ENCODE assay signal across 9 cellular contexts in genomic region chr10:101781984-101782810, GRCh38. TPM values are rescaled to one million over a fixed set of nuclear protein-coding genes. Genes with fewer than 3 reads are reported as not detected.
DNase-seq lines count a peak whose midpoint lies in the region; ATAC-seq and TF ChIP-seq lines count a peak whose summit lies in the region.
"Had no signal": no experiment of that assay in that cellular context is flagged by ENCODE, and none has a peak within 500 bp of the region (broad histone marks: within the 10 kb centered on the region; RNA-seq: fewer than 3 reads in every experiment).

No MANE protein-coding gene starts in this region.

- ATAC-seq in sciatic nerve (no peak), GM18858 (IDR thresholded peaks at IDR 0.05; ENCODE audit: unreplicated experiment) (no peak)

- H3K9me3 Mint-ChIP-seq in activated T-cell treated with anti-CD3 and anti-CD28 coated beads, Interleukin-2, amount 50 U/mL, for 24 hours, result no peaks in the 10 kb centered on the region
- no peaks in the 10 kb centered on the region for H3K9me3 Mint-ChIP-seq in activated naive CD8-positive, alpha-beta T cell (ENCODE audit: low read depth)

- TF ChIP-seq CTCF in kidney epithelial cell (IDR thresholded peaks at IDR 0.05; ENCODE audit: insufficient read depth, low read length, poor library complexity, severe bottlenecking), result no peak
- TF ChIP-seq CTCF in transverse colon (IDR thresholded peaks at IDR 0.05), result no peak

- 49% methylated on average over 17 of the region's 17 CpGs; no CpG with 5 or more reads in 1 of the 2 donors for WGBS in transverse colon (ENCODE audit: low coverage in 1 of 2), 2 donors

- peak overlapping the region; percentile 67 for H3K4me3 ChIP-seq in kidney epithelial cell (ENCODE audit: low read depth, low read length)
- peak overlapping the region in 3 of 4 donors; percentile 43 to 60 (median 58) for H3K4me3 ChIP-seq in transverse colon

- H3K27ac ChIP-seq in transverse colon, result peak overlapping the region in 1 of 4 donors; percentile 69

- TF ChIP-seq POLR2A in transverse colon (IDR thresholded peaks at IDR 0.05), result no peak

- peaks cover 25 to 55% (median 42%) of the 10 kb centered on the region in 4 donors for H3K4me1 ChIP-seq in transverse colon

- intact Hi-C loops in transverse colon (cut with DNase I; ENCODE audit: low total_unique reads) (no loop called here), sciatic nerve (cut with DNase I) (no loop called here)

- peak overlapping the region; percentile 99 for H3K27ac Mint-ChIP-seq in activated T-cell treated with anti-CD3 and anti-CD28 coated beads, Interleukin-2, amount 50 U/mL, for 24 hours
- H3K27ac Mint-ChIP-seq in activated naive CD8-positive, alpha-beta T cell, result peak overlapping the region; percentile 99

- in situ Hi-C loops in transverse colon (cut with MboI; ENCODE audit: low pct_ligation_motif_present in 1 of 4, low pct_unique_long_range_greater_than_20kb in 1 of 4, low sequenced_read_pairs in 3 of 4), result loop anchor here in 3 of 4 donors (10.0 kb wide), 1 partner anchor 177 kb away; no protein-coding TSS in a partner anchor

- peak overlapping the region; percentile 100 for H3K4me3 Mint-ChIP-seq in activated T-cell treated with anti-CD3 and anti-CD28 coated beads, Interleukin-2, amount 50 U/mL, for 24 hours
- peak overlapping the region; percentile 100 for H3K4me3 Mint-ChIP-seq in activated naive CD8-positive, alpha-beta T cell

- H3K27me3 ChIP-seq in kidney epithelial cell (ENCODE audit: control insufficient read depth, insufficient read depth, low read length) (peaks cover 25% of the 10 kb centered on the region), transverse colon (peaks cover 18% of the 10 kb centered on the region)

- peaks cover 20% of the 10 kb centered on the region for H3K27me3 Mint-ChIP-seq in activated T-cell treated with anti-CD3 and anti-CD28 coated beads, Interleukin-2, amount 50 U/mL, for 24 hours
- peaks cover 16% of the 10 kb centered on the region for H3K27me3 Mint-ChIP-seq in activated naive CD8-positive, alpha-beta T cell

- H3K4me1 Mint-ChIP-seq in activated T-cell treated with anti-CD3 and anti-CD28 coated beads, Interleukin-2, amount 50 U/mL, for 24 hours (ENCODE audit: low read depth), result peaks cover 64% of the 10 kb centered on the region
- peaks cover 54% of the 10 kb centered on the region for H3K4me1 Mint-ChIP-seq in activated naive CD8-positive, alpha-beta T cell (ENCODE audit: low read depth)

- no peaks in the 10 kb centered on the region for H3K36me3 ChIP-seq in kidney epithelial cell (ENCODE audit: control insufficient read depth, insufficient read depth, low read length)
- H3K36me3 ChIP-seq in transverse colon, result peaks cover 0 to 22% (median 9%) of the 10 kb centered on the region in 4 donors

- peaks cover 92% of the 10 kb centered on the region for H3K36me3 Mint-ChIP-seq in activated T-cell treated with anti-CD3 and anti-CD28 coated beads, Interleukin-2, amount 50 U/mL, for 24 hours (ENCODE audit: low read depth)
- peaks cover 20% of the 10 kb centered on the region for H3K36me3 Mint-ChIP-seq in activated naive CD8-positive, alpha-beta T cell

- DNase-seq in activated T-cell treated with anti-CD3 and anti-CD28 coated beads, Interleukin-2, amount 50 U/mL, for 24 hours, result peak; percentile 35
- DNase-seq in activated T-cell treated with anti-CD3 and anti-CD28 coated beads, Interleukin-2, amount 50 U/mL, for 1 hour, result no peak
- DNase-seq in kidney epithelial cell (ENCODE audit: low read depth), result no peak
- DNase-seq in transverse colon, result no peak
- DNase-seq in sciatic nerve (ENCODE audit: low spot score), result no peak
- no peak for DNase-seq in foreskin melanocyte

- no peaks in the 10 kb centered on the region for H3K9me3 ChIP-seq in transverse colon
- H3K9me3 ChIP-seq: mucosa of descending colon had no signal

- TF ChIP-seq EP300 in transverse colon (IDR thresholded peaks at IDR 0.05; ENCODE audit: low read depth), result no peak

RNA-seq across cellular contexts. Expression of gene NPM3, which starts 1.0 kb away (rescaled TPM):
- total RNA-seq in kidney epithelial cell (98.6 and 115 TPM in 2 replicates), transverse colon (10 to 100 TPM in 3 of 4 donors, 1 to 10 TPM in 1; 8.2 to 18.7 (median 12.7) TPM), sciatic nerve (8.0 TPM)

RNA-seq across cellular contexts. Expression of gene FGF8, which starts 6.3 kb away (rescaled TPM):
- total RNA-seq in kidney epithelial cell (not detected in 2 replicates), transverse colon (not detected), sciatic nerve (0.62 TPM)
- total RNA-seq: mucosa of descending colon had no signal

RNA-seq across cellular contexts. Expression of gene OGA, which starts 36.0 kb away (rescaled TPM):
- total RNA-seq in kidney epithelial cell (72.8 and 78.9 TPM in 2 replicates), transverse colon (100 to 1,000 TPM; 114 to 608 (median 172) TPM), sciatic nerve (187 TPM)
